1 cellular context compared by ENCODE assay signal in genomic region chr13:99876651-99877050, GRCh38.
TF ChIP-seq lines count a peak whose summit lies in the region.

No MANE protein-coding gene starts in this region.

TF ChIP-seq in H1, 55 proteins besides CTCF, POLR2A, EP300 and RAD21 (continued from another document):
- TF ChIP-seq CEBPB (IDR thresholded peaks at IDR 0.05; ENCODE audit: low read depth, low read length) (no peak), TCF12 (IDR thresholded peaks at IDR 0.05; ENCODE audit: low read depth, low read length) (no peak), NRF1 (IDR thresholded peaks at IDR 0.05; ENCODE audit: low read depth, low read length) (no peak), SIX5 (IDR thresholded peaks at IDR 0.05; ENCODE audit: low read depth, low read length) (no peak), KDM4A (IDR thresholded peaks at IDR 0.05; ENCODE audit: low read depth, low read length, severe bottlenecking) (no peak), SIRT6 (IDR thresholded peaks at IDR 0.05; ENCODE audit: low read length) (no peak), E2F6 (IDR thresholded peaks at IDR 0.05) (no peak), TAF7 (optimal IDR thresholded peaks at IDR 0.05; ENCODE audit: borderline replicate concordance, low read depth, low read length) (no peak), MAX (IDR thresholded peaks at IDR 0.05) (no peak), ASH2L (IDR thresholded peaks at IDR 0.05; ENCODE audit: low read length) (no peak), EGR1 (IDR thresholded peaks at IDR 0.05; ENCODE audit: borderline replicate concordance, low read depth, low read length) (no peak)
